In the genomic region with DNA sequence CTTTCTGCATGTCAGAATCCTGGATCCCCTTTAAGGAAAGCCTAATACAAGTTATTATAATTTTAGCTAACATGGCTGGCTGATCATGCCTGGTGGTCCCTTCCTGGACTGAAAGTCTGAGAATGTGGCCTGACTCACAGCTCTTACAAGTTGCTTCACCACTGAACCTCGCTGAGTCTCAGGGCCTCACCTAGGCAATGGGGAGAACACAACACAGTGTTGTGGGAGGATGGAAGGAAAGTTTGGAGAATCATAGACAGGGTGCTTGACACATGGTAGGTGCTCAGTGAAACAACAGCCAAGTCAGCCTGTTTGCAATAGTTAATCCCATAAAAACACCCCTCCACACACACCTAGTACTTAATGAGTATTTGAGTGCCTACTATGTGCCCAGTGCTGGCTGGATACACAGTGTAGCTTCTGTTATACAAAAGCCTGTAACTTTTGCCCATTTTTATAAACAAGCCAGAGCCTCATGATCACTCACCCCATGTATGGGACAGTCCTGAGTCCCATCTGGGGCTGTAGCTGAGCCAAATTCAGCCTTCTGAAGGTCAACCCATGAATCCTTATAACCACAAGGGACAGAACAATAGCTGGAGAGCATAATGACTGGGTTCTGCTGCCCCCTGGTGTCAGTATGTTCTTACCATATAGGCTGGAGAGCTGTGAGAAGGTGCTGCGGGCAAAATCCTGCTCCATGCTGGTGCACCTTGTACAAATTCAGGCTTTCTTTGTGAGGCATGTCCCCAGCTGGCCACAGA, we compare ENCODE assay signal across 8 cellular contexts. TPM values are rescaled to one million over a fixed set of nuclear protein-coding genes. Genes with fewer than 3 reads are reported as not detected.
A peak's percentile ranks its signal among the peaks of the same experiment; 100 is the strongest.
DNase-seq lines count a peak whose midpoint lies in the region; ATAC-seq and TF ChIP-seq lines count a peak whose summit lies in the region.

No MANE protein-coding gene starts in this region.

- no peaks in the 10 kb centered on the region for H3K36me3 ChIP-seq in thoracic aorta

- peak; percentile 82 for ATAC-seq in GM21723 (IDR thresholded peaks at IDR 0.05; ENCODE audit: unreplicated experiment)
- ATAC-seq in thoracic aorta (ENCODE audit: insufficient number of reproducible peaks, low FRiP score, low read depth): no peak

- H3K27ac ChIP-seq in thoracic aorta: no peak overlapping the region

- no peaks in the 10 kb centered on the region for H3K9me3 ChIP-seq in thoracic aorta

- H3K27me3 ChIP-seq in thoracic aorta (replicated peaks; ENCODE audit: insufficient read depth): no peaks in the 10 kb centered on the region

- peaks cover 0 to 24% of the 10 kb centered on the region in 2 donors for H3K4me1 ChIP-seq in thoracic aorta (ENCODE audit: control insufficient read depth in 1 of 2, low read depth in 2 of 2)

- TF ChIP-seq CTCF in LNCAP (IDR thresholded peaks at IDR 0.05) (peak; percentile 72), foreskin fibroblast (IDR thresholded peaks at IDR 0.05; ENCODE audit: low read depth, low read length) (peak; percentile 77), thoracic aorta (IDR thresholded peaks at IDR 0.05) (peak; percentile 71)

- DNase-seq in Daoy (ENCODE audit: low read depth) (peak; percentile 76), SIG-M5 (lab: John Stamatoyannopoulos, UW) (peak; percentile 36), foreskin fibroblast (peak; percentile 75 to 90), nucleus accumbens (lab: John Stamatoyannopoulos, UW) (peak in 51 of 56 donors; percentile 17 to 93 (median 71)), thoracic aorta (ENCODE audit: low spot score) (peak; percentile 45)
- DNase-seq in activated effector memory CD4-positive, alpha-beta T cell treated with Interleukin-2 at 50 U/mL for 16 hours: peak; percentile 54

- H3K4me3 ChIP-seq in foreskin fibroblast (ENCODE audit: low read depth in 1 of 2, low read length in 2 of 2) (no peak overlapping the region), thoracic aorta (no peak overlapping the region)

RNA-seq across cellular contexts. Expression of a gene that starts 3.9 kb away (rescaled TPM):
- 0.06 and 0.46 TPM in 2 replicates for total RNA-seq in Daoy (2014; rRNA removed; shearing (Covaris generic))
- 1 to 10 TPM; 1.6 TPM for total RNA-seq in thoracic aorta

RNA-seq across cellular contexts. Expression of a gene that starts 52.9 kb away (rescaled TPM):
- not detected in 2 replicates for total RNA-seq in Daoy (2014; rRNA removed; shearing (Covaris generic))
- total RNA-seq in thoracic aorta: not detected
